19 cellular contexts compared by ENCODE assay signal in the genomic region with DNA sequence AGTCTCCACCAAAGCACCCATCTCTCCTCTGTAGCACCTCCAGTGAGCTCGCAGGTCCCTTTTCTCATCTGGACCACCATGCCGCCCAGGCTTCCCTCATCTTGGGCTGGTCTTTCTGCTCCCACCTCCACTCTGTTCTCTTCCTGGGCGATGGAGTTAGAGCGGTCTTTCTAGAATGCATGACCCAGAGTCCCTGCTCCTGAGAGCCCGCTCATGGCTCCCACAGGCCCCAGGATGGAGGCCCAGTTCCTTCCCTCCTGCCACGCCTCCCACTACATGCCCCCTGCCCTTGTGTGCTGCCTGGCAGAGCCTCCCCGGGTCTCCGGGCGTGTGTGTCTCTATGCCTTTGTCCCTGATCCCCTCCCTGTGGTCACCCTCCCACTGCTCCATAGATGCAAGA.
DNase-seq lines count a peak whose midpoint lies in the region; FAIRE-seq and TF ChIP-seq lines count a peak whose summit lies in the region.
"Had no signal": no experiment of that assay in that cellular context is flagged by ENCODE, and none has a peak within 500 bp of the region (broad histone marks: within the 10 kb centered on the region; RNA-seq: fewer than 3 reads in every experiment).

No MANE protein-coding gene starts in this region.

- H3K4me1 ChIP-seq in astrocyte (ENCODE audit: insufficient read depth, low read length) (peaks cover 23% of the 10 kb centered on the region), spleen (peaks cover 7 to 28% (median 18%) of the 10 kb centered on the region in 6 donors)
- H3K4me1 ChIP-seq: A549, HAP-1 had no signal

- H3K27ac ChIP-seq in astrocyte (ENCODE audit: low read depth, low read length) = no peak overlapping the region
- H3K27ac ChIP-seq in spleen = peak overlapping the region in 2 of 8 donors; percentile 3 to 28
- H3K27ac ChIP-seq: A549, BLaER1, HL-60 had no signal

- H3K36me3 Mint-ChIP-seq in astrocyte (ENCODE audit: low read depth, unreplicated experiment) (peaks cover 6% of the 10 kb centered on the region), nephron (ENCODE audit: low read depth) (no peaks in the 10 kb centered on the region)
- H3K36me3 Mint-ChIP-seq: CD8-positive, alpha-beta T cell; IgD-negative memory B cell had no signal

- no peak overlapping the region for H2AFZ ChIP-seq in astrocyte (ENCODE audit: low read depth, low read length)

- H3K9me3 ChIP-seq in astrocyte (ENCODE audit: insufficient read depth, low read depth, low read length) (no peaks in the 10 kb centered on the region), spleen (no peaks in the 10 kb centered on the region)
- H3K9me3 ChIP-seq: A549, BLaER1, HAP-1 had no signal

- TF ChIP-seq POLR2A in spleen (IDR thresholded peaks at IDR 0.05) = no peak

- H3K27me3 Mint-ChIP-seq in astrocyte (ENCODE audit: low read depth, unreplicated experiment) (no peaks in the 10 kb centered on the region), nephron (ENCODE audit: low read depth) (peaks cover 4% of the 10 kb centered on the region)

- intact Hi-C loops in spleen (cut with DNase I; ENCODE audit: low total_unique reads) = no loop called here

- H3K9me3 Mint-ChIP-seq in astrocyte (ENCODE audit: unreplicated experiment) (peaks cover 11% of the 10 kb centered on the region), nephron (peaks cover 4% of the 10 kb centered on the region)
- H3K9me3 Mint-ChIP-seq: CD8-positive, alpha-beta T cell had no signal

- H3K27ac Mint-ChIP-seq in astrocyte (ENCODE audit: unreplicated experiment) (peak overlapping the region; percentile 89), nephron (peak overlapping the region; percentile 96 to 100 (median 98))
- H3K27ac Mint-ChIP-seq: CD8-positive, alpha-beta T cell had no signal

- H3K4me3 Mint-ChIP-seq in astrocyte (ENCODE audit: unreplicated experiment) = no peak overlapping the region
- H3K4me3 Mint-ChIP-seq in nephron = no peak overlapping the region
- H3K4me3 Mint-ChIP-seq: CD8-positive, alpha-beta T cell; IgD-negative memory B cell had no signal

- peak; percentile 6 for DNase-seq in GM20000 (ENCODE audit: low spot score)
- DNase-seq in astrocyte (ENCODE audit: low read depth) = no peak
- DNase-seq in spleen = peak; percentile 55
- DNase-seq in HUDEP-2 (lab: John Stamatoyannopoulos, UW; ENCODE audit: unreplicated experiment in 76 of 76) = no peak
- no peak for DNase-seq in NCI-H524 (lab: John Stamatoyannopoulos, UW)
- DNase-seq in OCI-M1 (lab: John Stamatoyannopoulos, UW) = no peak
- DNase-seq: Calu3; CD8-positive, alpha-beta T cell; NCI-H1436 treated with DMSO at 0.1 percent for 48 hours; NCI-H2029; NCI-H69 had no signal

- no peak for FAIRE-seq in astrocyte (lab: Jason Lieb, UNC)
- FAIRE-seq: A549, GM12892, RCC 7860 had no signal

- H3K4me3 ChIP-seq in astrocyte (ENCODE audit: insufficient read depth, low read depth, low read length) (no peak overlapping the region), spleen (no peak overlapping the region)
- H3K4me3 ChIP-seq: A549, BLaER1, HAP-1 had no signal

- H3K27me3 ChIP-seq in astrocyte (ENCODE audit: insufficient read depth, low read length) = no peaks in the 10 kb centered on the region
- H3K27me3 ChIP-seq in spleen (replicated peaks in 1 of 7) = peaks cover 0 to 22% (median 0%) of the 10 kb centered on the region in 7 donors
- H3K27me3 ChIP-seq: BLaER1 had no signal

- no peak overlapping the region for H3K4me2 ChIP-seq in astrocyte (ENCODE audit: low read length)
- H3K4me2 ChIP-seq: A549 had no signal

- H3K9ac ChIP-seq in astrocyte (ENCODE audit: low read length) = no peak overlapping the region
- H3K9ac ChIP-seq: BLaER1 had no signal

- H3K36me3 ChIP-seq in astrocyte (ENCODE audit: insufficient read depth, low read length) (peaks cover 13% of the 10 kb centered on the region), spleen (no peaks in the 10 kb centered on the region)
- H3K36me3 ChIP-seq: BLaER1, HAP-1 had no signal

- peaks cover 19% of the 10 kb centered on the region for H3K79me2 ChIP-seq in astrocyte (ENCODE audit: insufficient read depth, low read length)

- H4K20me1 ChIP-seq in astrocyte (ENCODE audit: insufficient read depth, low read length) = peaks cover 81% of the 10 kb centered on the region
- H4K20me1 ChIP-seq: BLaER1 had no signal

- 76 to 89% (median 82%) methylated on average over 9 of the region's 9 CpGs for WGBS in spleen, 5 donors

- TF ChIP-seq CTCF in GM20000 (IDR thresholded peaks at IDR 0.05; ENCODE audit: extremely low read depth, missing control alignments) = no peak
- TF ChIP-seq CTCF in astrocyte (IDR thresholded peaks at IDR 0.05; ENCODE audit: insufficient read depth, low read depth, low read length) = no peak
- no peak for TF ChIP-seq CTCF in nephron (IDR thresholded peaks at IDR 0.05; ENCODE audit: unreplicated experiment in 3 of 3)
- TF ChIP-seq CTCF in spleen (IDR thresholded peaks at IDR 0.05 in 8 of 11, conservative IDR thresholded peaks at IDR 0.05 in 3 of 11) = no peak

- H3K4me1 Mint-ChIP-seq in astrocyte (ENCODE audit: low read depth, unreplicated experiment) (peaks cover 25% of the 10 kb centered on the region), nephron (peaks cover 40% of the 10 kb centered on the region)
- H3K4me1 Mint-ChIP-seq: IgD-negative memory B cell had no signal

Comparison
In these comparisons a context has a peak if more than half of its experiments do, and no peak if none do; other contexts are left out.
1. DNase-seq: peak in GM20000 (single experiment) and spleen (single experiment); none in astrocyte (single experiment), HUDEP-2 (0 of 76), NCI-H524 (0 of 2) and OCI-M1 (single experiment).